21 cellular contexts compared by ENCODE assay signal in the genomic region with DNA sequence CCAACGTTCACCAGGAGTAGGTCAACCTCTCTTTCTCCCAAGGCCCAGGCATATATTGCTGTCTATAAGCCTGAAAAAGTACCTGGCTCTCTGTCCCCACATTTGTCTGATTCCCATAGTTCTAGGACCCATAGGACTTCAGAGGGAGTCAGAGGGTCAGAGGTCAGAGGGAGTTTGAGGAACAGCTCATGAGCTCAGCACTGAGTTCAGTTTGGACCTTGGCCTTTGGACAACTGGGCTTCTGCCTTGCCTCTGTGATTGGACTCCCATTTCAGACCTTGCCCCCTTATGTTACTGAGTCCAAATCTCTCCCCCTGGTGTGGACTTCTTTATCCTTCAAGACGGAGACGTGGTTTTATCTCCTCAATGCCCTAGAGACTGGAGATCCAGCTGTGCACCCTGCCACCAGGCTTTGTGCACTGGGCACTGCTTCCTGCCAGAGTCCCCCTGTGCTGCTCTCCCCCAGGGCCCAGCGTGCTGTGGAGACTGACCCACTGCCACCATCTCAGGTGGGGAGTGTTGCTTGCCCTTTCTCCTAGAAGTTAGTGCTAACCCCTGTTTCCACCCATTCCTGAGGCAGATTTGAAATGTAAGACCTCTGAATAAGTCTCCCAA. TPM values are rescaled to one million over a fixed set of nuclear protein-coding genes. Genes with fewer than 3 reads are reported as not detected.
DNase-seq lines count a peak whose midpoint lies in the region; ATAC-seq and TF ChIP-seq lines count a peak whose summit lies in the region.
"Had no signal": no experiment of that assay in that cellular context is flagged by ENCODE, and none has a peak within 500 bp of the region (broad histone marks: within the 10 kb centered on the region; RNA-seq: fewer than 3 reads in every experiment).

No MANE protein-coding gene starts in this region.

- no peak for ATAC-seq in RWPE2 (ENCODE audit: low read depth)
- peak; percentile 55 for ATAC-seq in left lobe of liver
- ATAC-seq in GM19455 (IDR thresholded peaks at IDR 0.05; ENCODE audit: unreplicated experiment): no peak
- ATAC-seq: SK-N-SH treated with all-trans-retinoic acid at 6 μM for 48 hours had no signal

- H3K36me3 ChIP-seq in BLaER1 (no peaks in the 10 kb centered on the region), RWPE2 (ENCODE audit: low read depth) (no peaks in the 10 kb centered on the region), neuronal stem cell (replicated peaks in 1 of 2; ENCODE audit: control insufficient read depth in 2 of 2, insufficient read depth in 2 of 2, low read length in 2 of 2) (no peaks in the 10 kb centered on the region), BE2C (no peaks in the 10 kb centered on the region)
- H3K36me3 ChIP-seq: MG63 had no signal

- H3K4me1 ChIP-seq in BLaER1 (peaks cover 23% of the 10 kb centered on the region), RWPE2 (ENCODE audit: insufficient read depth, poor library complexity, severe bottlenecking) (peaks cover 14% of the 10 kb centered on the region), neuronal stem cell (ENCODE audit: control insufficient read depth in 2 of 2, insufficient read depth in 1 of 2, low read depth in 1 of 2, low read length in 2 of 2) (no peaks in the 10 kb centered on the region), BE2C (no peaks in the 10 kb centered on the region)

- H3K4me2 ChIP-seq in BLaER1: peak overlapping the region; percentile 71
- H3K4me2 ChIP-seq in neuronal stem cell (ENCODE audit: insufficient read depth, low read length, poor library complexity, severe bottlenecking): no peak overlapping the region

- H4K20me1 ChIP-seq in BLaER1: no peaks in the 10 kb centered on the region

- no peak overlapping the region for H2BK15ac ChIP-seq in neuronal stem cell (ENCODE audit: low read length)

- H3K9ac ChIP-seq in BLaER1 (no peak overlapping the region), neuronal stem cell (ENCODE audit: low read depth, low read length, poor library complexity) (peak overlapping the region; percentile 37)

- H3K18ac ChIP-seq in neuronal stem cell (ENCODE audit: low read length): peak overlapping the region; percentile 66

- no peak overlapping the region for H4K91ac ChIP-seq in neuronal stem cell (ENCODE audit: low read depth, low read length, poor library complexity)

- H2BK12ac ChIP-seq in neuronal stem cell (ENCODE audit: low read length): peak overlapping the region; percentile 31

- H2BK5ac ChIP-seq in neuronal stem cell (ENCODE audit: low read length): no peak overlapping the region

- H3K4me3 ChIP-seq in BLaER1: no peak overlapping the region
- H3K4me3 ChIP-seq in RWPE2 (ENCODE audit: severe bottlenecking): no peak overlapping the region
- H3K4me3 ChIP-seq in neuronal stem cell (ENCODE audit: low read length in 2 of 2): no peak overlapping the region
- no peak overlapping the region for H3K4me3 ChIP-seq in BE2C (ENCODE audit: low read depth, low read length)
- no peak overlapping the region for H3K4me3 ChIP-seq in coronary artery
- H3K4me3 ChIP-seq: MG63 had no signal

- no peak overlapping the region for H2AK5ac ChIP-seq in neuronal stem cell (ENCODE audit: low read depth, low read length)

- no peak overlapping the region for H3K27ac ChIP-seq in BLaER1
- peak overlapping the region; percentile 78 for H3K27ac ChIP-seq in RWPE2 (ENCODE audit: poor library complexity, severe bottlenecking)
- H3K27ac ChIP-seq in neuronal stem cell (replicated peaks; ENCODE audit: low read length): no peak overlapping the region
- no peak overlapping the region for H3K27ac ChIP-seq in coronary artery

- no peak overlapping the region for H3K4ac ChIP-seq in neuronal stem cell (ENCODE audit: low read length)

- no peak overlapping the region for H2AFZ ChIP-seq in neuronal stem cell (ENCODE audit: low read length)

- no peak overlapping the region for H3K23ac ChIP-seq in neuronal stem cell (ENCODE audit: low read depth, low read length, poor library complexity)

- H3K27me3 ChIP-seq in BLaER1 (no peaks in the 10 kb centered on the region), RWPE2 (ENCODE audit: insufficient read depth, poor library complexity, severe bottlenecking) (no peaks in the 10 kb centered on the region), neuronal stem cell (ENCODE audit: control insufficient read depth in 3 of 3, insufficient read depth in 3 of 3, low read depth in 1 of 3, low read length in 3 of 3) (peaks cover 0 to 2% (median 0%) of the 10 kb centered on the region in 3 experiments), BE2C (peaks cover 9% of the 10 kb centered on the region; the same call in 1 of the 2 replicates)
- H3K27me3 ChIP-seq: MG63 had no signal

- H4K8ac ChIP-seq in neuronal stem cell (ENCODE audit: low read depth, low read length): no peak overlapping the region

- DNase-seq in RWPE2 (ENCODE audit: low spot score) (no peak), left lobe of liver (ENCODE audit: low spot score) (no peak), neuronal stem cell (ENCODE audit: low spot score) (no peak), HCEC 1CT (no peak), BE2C (no peak), coronary artery (ENCODE audit: low spot score) (no peak)
- DNase-seq: 8988T, EL, GF-D8, MG63, NCI-H1048, NCI-H1417 treated with DMSO at 0.1 percent for 48 hours, NCI-H187 treated with DMSO at 0.1 percent for 48 hours, NCI-H2107 had no signal

- TF ChIP-seq CTCF in RWPE2 (IDR thresholded peaks at IDR 0.05; ENCODE audit: poor library complexity, severe bottlenecking) (no peak), BE2C (IDR thresholded peaks at IDR 0.05; ENCODE audit: low read depth, low read length) (no peak), coronary artery (IDR thresholded peaks at IDR 0.05) (no peak)

- no peaks in the 10 kb centered on the region for H3K9me3 ChIP-seq in BLaER1
- no peaks in the 10 kb centered on the region for H3K9me3 ChIP-seq in RWPE2 (ENCODE audit: severe bottlenecking)
- H3K9me3 ChIP-seq in neuronal stem cell (replicated peaks in 1 of 2; ENCODE audit: control insufficient read depth in 2 of 2, insufficient read depth in 1 of 2, low read depth in 1 of 2, low read length in 2 of 2): no peaks in the 10 kb centered on the region
- H3K9me3 ChIP-seq in BE2C: no peaks in the 10 kb centered on the region
- H3K9me3 ChIP-seq: MG63 had no signal

- no peaks in the 10 kb centered on the region for H3K79me1 ChIP-seq in neuronal stem cell (ENCODE audit: low read depth, low read length)

- no CpG with 5 or more reads among the region's 4 CpGs for WGBS in neuronal stem cell (ENCODE audit: extremely low coverage in 2 of 2, insufficient read length in 2 of 2, insufficient replicate concordance in 1 of 2), 2 donors

- no peak overlapping the region for H2BK120ac ChIP-seq in neuronal stem cell (ENCODE audit: low read depth, low read length)

- H3K14ac ChIP-seq in neuronal stem cell (ENCODE audit: low read length): no peak overlapping the region

RNA-seq across cellular contexts. Expression of gene CTSE, which starts 3.2 kb away (rescaled TPM):
- total RNA-seq in left lobe of liver: not detected
- polyA plus RNA-seq in neuronal stem cell (2013, experiment 1 of 2): not detected
- polyA plus RNA-seq in neuronal stem cell (2013, experiment 2 of 2): not detected
- polyA plus RNA-seq in BE2C (2012; ENCODE audit: insufficient read depth, insufficient read length, low read depth): not detected
- total RNA-seq: H1, LHCN-M2, NCI-H460 had no signal
- polyA plus RNA-seq: CD14-positive monocyte had no signal

RNA-seq across cellular contexts. Expression of gene RAB7B, which starts 17.3 kb away (rescaled TPM):
- total RNA-seq in left lobe of liver: 0.73 TPM
- polyA plus RNA-seq in neuronal stem cell (2013, experiment 1 of 2): 0.26 TPM
- polyA plus RNA-seq in neuronal stem cell (2013, experiment 2 of 2): 0.35 TPM
- not detected for polyA plus RNA-seq in BE2C (2012; ENCODE audit: insufficient read depth, insufficient read length, low read depth)
- total RNA-seq: H1, NCI-H460 had no signal

RNA-seq across cellular contexts. Expression of gene RHEX, which starts 32.5 kb away (rescaled TPM):
- 0.43 TPM for total RNA-seq in left lobe of liver
- not detected for polyA plus RNA-seq in neuronal stem cell (2013, experiment 1 of 2)
- polyA plus RNA-seq in neuronal stem cell (2013, experiment 2 of 2): not detected
- not detected for polyA plus RNA-seq in BE2C (2012; ENCODE audit: insufficient read depth, insufficient read length, low read depth)
- total RNA-seq: H1, LHCN-M2, NCI-H460 had no signal
- polyA plus RNA-seq: CD14-positive monocyte, H1 had no signal
